8 cellular contexts compared by ENCODE assay signal in genomic region chr2:113157897-113158753, GRCh38. TPM values are rescaled to one million over a fixed set of nuclear protein-coding genes. Genes with fewer than 3 reads are reported as not detected.
DNase-seq lines count a peak whose midpoint lies in the region; ATAC-seq, FAIRE-seq and TF ChIP-seq lines count a peak whose summit lies in the region.

No MANE protein-coding gene starts in this region.

- peak overlapping the region; percentile 59 for H3K56ac ChIP-seq in H1 (replicated peaks; ENCODE audit: insufficient read length, low read depth, low read length)

- H2BK5ac ChIP-seq in H1 (ENCODE audit: low read depth, low read length), result no peak overlapping the region

- FAIRE-seq in H1 (lab: Jason Lieb, UNC), result no peak

- H3K79me2 ChIP-seq in H1 (ENCODE audit: control insufficient read depth in 1 of 2, insufficient read depth in 2 of 2, low read length in 2 of 2), result no peaks in the 10 kb centered on the region

- H2AFZ ChIP-seq in H1 (ENCODE audit: low read length), result peak overlapping the region; percentile 94; the same call in 1 of the 2 replicates

- TF ChIP-seq RAD21 in H1 (IDR thresholded peaks at IDR 0.05 in 1 of 2, conservative IDR thresholded peaks at IDR 0.05 in 1 of 2; ENCODE audit: low read depth in 2 of 2, low read length in 2 of 2), result no peak

- H3K27ac ChIP-seq in H1 (ENCODE audit: low read depth, low read length), result no peak overlapping the region

- H3K4me2 ChIP-seq in H1 (ENCODE audit: insufficient read depth in 1 of 2, low read depth in 2 of 2, low read length in 2 of 2), result peak overlapping the region; percentile 69 to 98

- H3K36me3 ChIP-seq in H1 (ENCODE audit: control insufficient read depth in 2 of 4, insufficient read depth in 4 of 4, low read length in 3 of 4), result no peaks in the 10 kb centered on the region

- TF ChIP-seq POLR2A in H1 (IDR thresholded peaks at IDR 0.05; ENCODE audit: control extremely low read depth in 1 of 2, low read depth in 2 of 2, low read length in 2 of 2), result no peak

- no peak overlapping the region for H4K8ac ChIP-seq in H1 (ENCODE audit: extremely low read depth, insufficient read depth, low read length)

- TF ChIP-seq CTCF in H1 (IDR thresholded peaks at IDR 0.05; ENCODE audit: control extremely low read depth in 1 of 3, insufficient read depth in 1 of 3, low read depth in 1 of 3, low read length in 3 of 3) (no peak), omental fat pad (IDR thresholded peaks at IDR 0.05) (no peak), GM20000 (IDR thresholded peaks at IDR 0.05; ENCODE audit: extremely low read depth, missing control alignments) (no peak)

- H3K4me3 ChIP-seq in H1 (ENCODE audit: extremely low read depth in 1 of 4, insufficient read depth in 2 of 4, low read depth in 3 of 4, low read length in 4 of 4), result peak overlapping the region; percentile 41 to 66 (median 58)

- H3K23ac ChIP-seq in H1 (ENCODE audit: insufficient read length), result no peak overlapping the region

- H2BK120ac ChIP-seq in H1 (replicated peaks; ENCODE audit: low read depth, low read length), result no peak overlapping the region

- DNase-seq in GM03348 (ENCODE audit: low spot score), result peak; percentile 55
- DNase-seq in NCI-H460 (ENCODE audit: extremely low read depth, low read depth), result peak; percentile 47
- DNase-seq in H1 (ENCODE audit: low read depth in 1 of 2, low spot score in 2 of 2), result peak in 1 of 2 experiments; percentile 36
- no peak for DNase-seq in omental fat pad (ENCODE audit: low spot score)
- no peak for DNase-seq in NCI-H1417 (lab: John Stamatoyannopoulos, UW)
- no peak for DNase-seq in NCI-H1105 treated with DMSO at 0.1 percent for 48 hours (lab: John Stamatoyannopoulos, UW)
- no peak for DNase-seq in GM20000 (ENCODE audit: low spot score)

- no peak overlapping the region for H2AK5ac ChIP-seq in H1 (ENCODE audit: low read depth, low read length)

- H3K27me3 ChIP-seq in H1 (replicated peaks in 1 of 4; ENCODE audit: control insufficient read depth in 3 of 4, extremely low read depth in 1 of 4, insufficient read depth in 3 of 4, low read length in 3 of 4), result peaks cover 2 to 14% (median 10%) of the 10 kb centered on the region in 4 experiments

- peak; percentile 47 for ATAC-seq in omental fat pad (ENCODE audit: low FRiP score)
- no peak for ATAC-seq in HG02610 (IDR thresholded peaks at IDR 0.05; ENCODE audit: unreplicated experiment)

- H3K18ac ChIP-seq in H1 (ENCODE audit: extremely low read depth, low read length), result no peak overlapping the region

- POLR2A ChIA-PET in H1 (lab: Charles Lee; ENCODE audit: partially characterized antibody), result interaction anchor here (0.9 kb wide), 1 partner anchor 22 kb away, joined by 3 read pairs; no protein-coding TSS in a partner anchor

- CTCF ChIA-PET in H1 (lab: Charles Lee; ENCODE audit: partially characterized antibody), result interaction anchor here (0.6 to 5.2 kb wide), 13 partner anchors 9 to 582 kb away, joined by 3 to 68 read pairs (median 4); partner anchors contain the start of gene PSD4

- no peak overlapping the region for H4K5ac ChIP-seq in H1 (ENCODE audit: insufficient read length, low read depth, low read length)

- H2BK12ac ChIP-seq in H1 (ENCODE audit: low read depth, low read length), result no peak overlapping the region

- no peak overlapping the region for H2BK20ac ChIP-seq in H1 (ENCODE audit: low read length)

- TF ChIP-seq EP300 in H1 (IDR thresholded peaks at IDR 0.05; ENCODE audit: borderline replicate concordance in 1 of 2, low read depth in 2 of 2, low read length in 2 of 2), result no peak

- H3K4me1 ChIP-seq in H1 (replicated peaks in 1 of 4; ENCODE audit: control insufficient read depth in 3 of 4, insufficient read depth in 4 of 4, low read length in 3 of 4), result peaks cover 1 to 10% (median 2%) of the 10 kb centered on the region in 4 experiments; a peak in 4 of 7 replicates

- H3K79me1 ChIP-seq in H1 (ENCODE audit: low read depth, low read length), result no peaks in the 10 kb centered on the region

- no peak overlapping the region for H3K14ac ChIP-seq in H1 (ENCODE audit: insufficient read length)

- no peak overlapping the region for H3K9ac ChIP-seq in H1 (replicated peaks in 1 of 4; ENCODE audit: extremely low read depth in 1 of 4, low read depth in 3 of 4, low read length in 3 of 4)

- H3K23me2 ChIP-seq in H1 (ENCODE audit: low read depth, low read length), result peaks cover 4% of the 10 kb centered on the region; the same call in 1 of the 2 replicates

- 69% methylated on average over 10 of the region's 10 CpGs; no CpG with 5 or more reads in 1 of the 2 experiments for WGBS in H1 (ENCODE audit: extremely low coverage in 1 of 2, insufficient coverage in 1 of 2, insufficient read length in 1 of 2, insufficient replicate concordance in 2 of 2, low coverage in 1 of 2, low lambda C conversion rate in 2 of 2, missing lambda C conversion rate in 1 of 2), 2 experiments

- H2BK15ac ChIP-seq in H1 (ENCODE audit: low read length), result no peak overlapping the region

- H3K9me3 ChIP-seq in H1 (ENCODE audit: insufficient read depth in 2 of 2, low read depth in 1 of 2, low read length in 1 of 2), result no peaks in the 10 kb centered on the region

- H3K4ac ChIP-seq in H1 (replicated peaks; ENCODE audit: insufficient read length, low read depth, low read length), result no peak overlapping the region

- H4K91ac ChIP-seq in H1 (replicated peaks; ENCODE audit: insufficient read length, low read length), result peak overlapping the region; percentile 44

- H4K20me1 ChIP-seq in H1 (replicated peaks in 1 of 2; ENCODE audit: control insufficient read depth in 1 of 2, insufficient read depth in 2 of 2, low read length in 2 of 2), result no peaks in the 10 kb centered on the region

TF ChIP-seq in H1, 55 proteins besides CTCF, POLR2A, EP300 and RAD21 (continues in another document):
- TF ChIP-seq SRF (IDR thresholded peaks at IDR 0.05; ENCODE audit: low read depth, low read length) (no peak), EZH2 (IDR thresholded peaks at IDR 0.05; ENCODE audit: low read depth, low read length, severe bottlenecking) (no peak), BACH1 (IDR thresholded peaks at IDR 0.05; ENCODE audit: low read length) (no peak), TAF1 (IDR thresholded peaks at IDR 0.05; ENCODE audit: low read depth, low read length) (no peak), TEAD4 (IDR thresholded peaks at IDR 0.05; ENCODE audit: low read depth, low read length) (no peak), KDM4A (IDR thresholded peaks at IDR 0.05; ENCODE audit: low read depth, low read length, severe bottlenecking) (no peak), CBX5 (IDR thresholded peaks at IDR 0.05; ENCODE audit: low read depth, low read length) (no peak), RNF2 (IDR thresholded peaks at IDR 0.05; ENCODE audit: borderline replicate concordance, low read depth, low read length, missing control alignments, poor library complexity, severe bottlenecking) (no peak), SP2 (IDR thresholded peaks at IDR 0.05; ENCODE audit: low read length) (no peak), JUND (IDR thresholded peaks at IDR 0.05; ENCODE audit: low read length) (no peak), KDM1A (IDR thresholded peaks at IDR 0.05; ENCODE audit: borderline replicate concordance, low read length) (no peak), RFX5 (IDR thresholded peaks at IDR 0.05; ENCODE audit: borderline replicate concordance, low read depth, low read length) (no peak), PHF8 (conservative IDR thresholded peaks at IDR 0.05; ENCODE audit: low read depth, low read length) (no peak)
- TF ChIP-seq, protein P1, sequence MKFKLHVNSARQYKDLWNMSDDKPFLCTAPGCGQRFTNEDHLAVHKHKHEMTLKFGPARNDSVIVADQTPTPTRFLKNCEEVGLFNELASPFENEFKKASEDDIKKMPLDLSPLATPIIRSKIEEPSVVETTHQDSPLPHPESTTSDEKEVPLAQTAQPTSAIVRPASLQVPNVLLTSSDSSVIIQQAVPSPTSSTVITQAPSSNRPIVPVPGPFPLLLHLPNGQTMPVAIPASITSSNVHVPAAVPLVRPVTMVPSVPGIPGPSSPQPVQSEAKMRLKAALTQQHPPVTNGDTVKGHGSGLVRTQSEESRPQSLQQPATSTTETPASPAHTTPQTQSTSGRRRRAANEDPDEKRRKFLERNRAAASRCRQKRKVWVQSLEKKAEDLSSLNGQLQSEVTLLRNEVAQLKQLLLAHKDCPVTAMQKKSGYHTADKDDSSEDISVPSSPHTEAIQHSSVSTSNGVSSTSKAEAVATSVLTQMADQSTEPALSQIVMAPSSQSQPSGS (IDR thresholded peaks at IDR 0.05; ENCODE audit: low read length), result no peak
- TF ChIP-seq, protein P2, sequence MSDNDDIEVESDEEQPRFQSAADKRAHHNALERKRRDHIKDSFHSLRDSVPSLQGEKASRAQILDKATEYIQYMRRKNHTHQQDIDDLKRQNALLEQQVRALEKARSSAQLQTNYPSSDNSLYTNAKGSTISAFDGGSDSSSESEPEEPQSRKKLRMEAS (IDR thresholded peaks at IDR 0.05), result no peak

RNA-seq across cellular contexts. Expression of gene PSD4, which starts 15.6 kb away (rescaled TPM):
- 0.64 and 0.89 TPM in 2 replicates for total RNA-seq in NCI-H460 (2014; rRNA removed; shearing (Covaris generic))
- 0.13 and 1.0 TPM in 2 replicates for polyA plus RNA-seq in NCI-H460 (2014; cell fraction: nucleus; rRNA removed)
- total RNA-seq in H1 (2021; fragmentation: NEBNext Ultra II Directional; extraction: Animal tissue kit (Norgen Biotek cat#: 25700)), result 1.2 and 1.3 TPM in 2 replicates
- 0.53 and 0.93 TPM in 2 replicates for polyA plus RNA-seq in H1 (2011; rRNA removed)
- 0.69 TPM for polyA plus RNA-seq in H1 (2011; cell fraction: cytosol; rRNA removed)
- 2.1 TPM for polyA plus RNA-seq in H1 (2011; cell fraction: nucleus; rRNA removed)
- 0.57 to 1.2 TPM (median 0.92 TPM) in 4 replicates for polyA plus RNA-seq in H1 (2012, experiment 1 of 2)
- 0.73 TPM for polyA plus RNA-seq in H1 (2012, experiment 2 of 2)
- polyA plus RNA-seq in H1 (2013, experiment 1 of 2), result 0.71 TPM
- polyA plus RNA-seq in H1 (2013, experiment 2 of 2), result 0.50 TPM
- 0.41 and 1.4 TPM in 2 replicates for polyA minus RNA-seq in H1 (2011; rRNA and poly(A)+ RNA removed)
- polyA minus RNA-seq in H1 (2011; cell fraction: cytosol; rRNA and poly(A)+ RNA removed), result not detected
- polyA minus RNA-seq in H1 (2011; cell fraction: nucleus; rRNA and poly(A)+ RNA removed), result 0.70 TPM
- total RNA-seq in omental fat pad, result 10 to 100 TPM in 3 of 4 donors, 1 to 10 TPM in 1; 6.3 to 27.6 (median 13.1) TPM

RNA-seq across cellular contexts. Expression of gene IL1RN, which starts 30.7 kb away (rescaled TPM):
- total RNA-seq in NCI-H460 (2014; rRNA removed; shearing (Covaris generic)), result not detected in 2 replicates
- not detected in 2 replicates for polyA plus RNA-seq in NCI-H460 (2014; cell fraction: nucleus; rRNA removed)
- total RNA-seq in H1 (2021; fragmentation: NEBNext Ultra II Directional; extraction: Animal tissue kit (Norgen Biotek cat#: 25700)), result not detected in 2 replicates
- not detected in 2 replicates for polyA plus RNA-seq in H1 (2011; rRNA removed)
- not detected for polyA plus RNA-seq in H1 (2011; cell fraction: cytosol; rRNA removed)
- not detected for polyA plus RNA-seq in H1 (2011; cell fraction: nucleus; rRNA removed)
- not detected in 4 replicates for polyA plus RNA-seq in H1 (2012, experiment 1 of 2)
- not detected for polyA plus RNA-seq in H1 (2012, experiment 2 of 2)
- not detected for polyA plus RNA-seq in H1 (2013, experiment 1 of 2)
- not detected for polyA plus RNA-seq in H1 (2013, experiment 2 of 2)
- polyA minus RNA-seq in H1 (2011; rRNA and poly(A)+ RNA removed), result not detected in 2 replicates
- not detected for polyA minus RNA-seq in H1 (2011; cell fraction: cytosol; rRNA and poly(A)+ RNA removed)
- not detected for polyA minus RNA-seq in H1 (2011; cell fraction: nucleus; rRNA and poly(A)+ RNA removed)
- 100 to 1,000 TPM in 1 of 4 donors, 1 to 10 TPM in 3; 4.8 to 114 (median 7.1) TPM for total RNA-seq in omental fat pad

Comparison
In these comparisons a context has a peak if more than half of its experiments do, and no peak if none do; other contexts are left out.
1. DNase-seq: peak in GM03348 (single experiment) and NCI-H460 (single experiment); none in omental fat pad (single experiment), NCI-H1417 (0 of 3), NCI-H1105 treated with DMSO at 0.1 percent for 48 hours (single experiment) and GM20000 (single experiment).